Comparison of ENCODE assay signal across 9 cellular contexts in the genomic region with DNA sequence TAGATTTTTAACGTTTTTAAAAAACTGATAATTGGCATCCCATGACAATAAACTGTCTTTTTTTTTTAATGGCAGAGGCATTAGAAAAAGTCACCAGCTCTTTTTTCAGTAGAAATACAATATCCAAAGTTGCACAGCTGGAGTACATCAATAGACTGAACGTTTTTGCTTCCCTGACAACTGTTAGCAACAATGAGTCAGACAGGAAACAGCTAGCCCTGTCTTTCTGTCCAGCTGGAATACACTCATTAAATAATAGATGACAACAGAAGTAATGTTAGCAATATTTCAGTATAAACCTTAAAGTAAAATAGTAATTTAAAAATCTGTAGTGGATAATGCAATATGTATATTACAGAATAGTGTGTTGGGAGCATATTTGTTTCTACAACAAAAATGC.
DNase-seq lines count a peak whose midpoint lies in the region; ATAC-seq, FAIRE-seq and TF ChIP-seq lines count a peak whose summit lies in the region.
"Had no signal": no experiment of that assay in that cellular context is flagged by ENCODE, and none has a peak within 500 bp of the region (broad histone marks: within the 10 kb centered on the region; RNA-seq: fewer than 3 reads in every experiment).

No MANE protein-coding gene starts in this region.

- H3K4me1 ChIP-seq in hepatocyte (ENCODE audit: insufficient read depth) (peaks cover 8% of the 10 kb centered on the region), subcutaneous abdominal adipose tissue (ENCODE audit: control insufficient read depth in 5 of 5, insufficient read depth in 5 of 5, low read length in 5 of 5) (peaks cover 0 to 12% (median 9%) of the 10 kb centered on the region in 5 donors)

- H3K27me3 ChIP-seq in brain microvascular endothelial cell (replicated peaks) (no peaks in the 10 kb centered on the region), hepatocyte (no peaks in the 10 kb centered on the region), subcutaneous abdominal adipose tissue (ENCODE audit: control insufficient read depth in 5 of 5, insufficient read depth in 4 of 5, low read length in 5 of 5) (no peaks in the 10 kb centered on the region)

- in situ Hi-C loops in brain microvascular endothelial cell (cut with HindIII; ENCODE audit: low pct_ligation_motif_present, low sequenced_read_pairs): no loop called here

- ATAC-seq in HG03108 (IDR thresholded peaks at IDR 0.05; ENCODE audit: unreplicated experiment) (no peak), GM18870 (IDR thresholded peaks at IDR 0.05; ENCODE audit: unreplicated experiment) (no peak)

- H3K4me3 ChIP-seq in brain microvascular endothelial cell (ENCODE audit: low read depth, low read length): no peak overlapping the region
- H3K4me3 ChIP-seq in hepatocyte: no peak overlapping the region
- no peak overlapping the region for H3K4me3 ChIP-seq in subcutaneous abdominal adipose tissue (ENCODE audit: low read depth in 1 of 5, low read length in 5 of 5)

- peak overlapping the region; percentile 26 for H3K4me2 ChIP-seq in hepatocyte

- no peak for FAIRE-seq in HTR-8/SVneo (lab: Jason Lieb, UNC)
- FAIRE-seq: frontal cortex had no signal

- H3K36me3 ChIP-seq in brain microvascular endothelial cell (replicated peaks): no peaks in the 10 kb centered on the region
- H3K36me3 ChIP-seq in hepatocyte (replicated peaks; ENCODE audit: insufficient read depth, low read depth): no peaks in the 10 kb centered on the region
- H3K36me3 ChIP-seq in subcutaneous abdominal adipose tissue (ENCODE audit: control insufficient read depth in 5 of 5, insufficient read depth in 5 of 5, low read length in 5 of 5): no peaks in the 10 kb centered on the region

- no peak overlapping the region for H2AFZ ChIP-seq in hepatocyte

- H3K27ac ChIP-seq in brain microvascular endothelial cell (peak overlapping the region; percentile 80), hepatocyte (peak overlapping the region; percentile 57), subcutaneous abdominal adipose tissue (ENCODE audit: low read depth, low read length) (peak overlapping the region; percentile 55)

- peak; percentile 5 for DNase-seq in HTR-8/SVneo (ENCODE audit: insufficient read length, low spot score)
- peak; percentile 83 for DNase-seq in brain microvascular endothelial cell
- peak; percentile 32 for DNase-seq in hepatocyte (ENCODE audit: low spot score)
- DNase-seq in NCI-H82 (lab: John Stamatoyannopoulos, UW): no peak
- DNase-seq: NCI-H524 had no signal

- H3K9me3 ChIP-seq in hepatocyte (ENCODE audit: low read depth) (no peaks in the 10 kb centered on the region), subcutaneous abdominal adipose tissue (ENCODE audit: control insufficient read depth in 5 of 5, low read length in 5 of 5) (peaks cover 0 to 4% (median 0%) of the 10 kb centered on the region in 5 donors)

- no peak overlapping the region for H3K9ac ChIP-seq in subcutaneous abdominal adipose tissue (ENCODE audit: low read length in 5 of 5)

- H4K20me1 ChIP-seq in hepatocyte (ENCODE audit: insufficient read depth, poor library complexity, severe bottlenecking): no peaks in the 10 kb centered on the region

- TF ChIP-seq CTCF in brain microvascular endothelial cell (IDR thresholded peaks at IDR 0.05; ENCODE audit: low read depth, low read length, missing control alignments) (no peak), hepatocyte (IDR thresholded peaks at IDR 0.05; ENCODE audit: poor library complexity) (no peak)

- 30% methylated on average over 2 of the region's 2 CpGs for WGBS in hepatocyte (ENCODE audit: low lambda C conversion rate, missing lambda C conversion rate)

- H3K9me2 ChIP-seq in hepatocyte (replicated peaks; ENCODE audit: insufficient read depth): no peaks in the 10 kb centered on the region

- no peaks in the 10 kb centered on the region for H3K79me2 ChIP-seq in hepatocyte
